ENCODE assay signal across 31 cellular contexts in the genomic region with DNA sequence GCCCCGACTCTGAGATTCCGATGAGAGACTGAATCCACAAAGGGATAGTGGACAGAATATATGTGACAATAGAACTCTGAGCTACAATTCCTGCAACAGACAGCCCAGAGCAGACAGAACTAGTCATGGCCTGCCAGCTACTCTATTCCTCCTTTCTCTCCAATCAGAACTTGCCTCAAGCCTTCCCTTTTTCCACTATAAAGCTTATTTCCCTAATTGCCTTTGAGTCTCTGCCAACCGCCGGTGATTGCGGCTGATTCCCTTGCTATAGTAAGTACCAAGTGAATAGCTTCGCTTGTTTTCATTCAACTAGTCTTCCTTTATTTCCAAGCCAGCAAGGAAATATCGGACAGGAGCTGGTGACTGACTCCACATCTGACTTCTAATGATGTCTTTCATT.
DNase-seq lines count a peak whose midpoint lies in the region; ATAC-seq and TF ChIP-seq lines count a peak whose summit lies in the region.
"Had no signal": no experiment of that assay in that cellular context is flagged by ENCODE, and none has a peak within 500 bp of the region (broad histone marks: within the 10 kb centered on the region; RNA-seq: fewer than 3 reads in every experiment).

No MANE protein-coding gene starts in this region.

- H3K4me3 ChIP-seq in brain microvascular endothelial cell (ENCODE audit: low read depth, low read length) = no peak overlapping the region
- H3K4me3 ChIP-seq: cardiac muscle cell, coronary artery, suprapubic skin had no signal

- TF ChIP-seq CTCF in brain microvascular endothelial cell (IDR thresholded peaks at IDR 0.05; ENCODE audit: low read depth, low read length, missing control alignments) = no peak

- H3K27me3 ChIP-seq in brain microvascular endothelial cell (replicated peaks) = no peaks in the 10 kb centered on the region
- H3K27me3 ChIP-seq: cardiac muscle cell, suprapubic skin had no signal

- H3K36me3 ChIP-seq in brain microvascular endothelial cell (replicated peaks) = no peaks in the 10 kb centered on the region
- H3K36me3 ChIP-seq: cardiac muscle cell, suprapubic skin had no signal

- no peak overlapping the region for H3K27ac ChIP-seq in brain microvascular endothelial cell
- H3K27ac ChIP-seq: 22Rv1, cardiac muscle cell, coronary artery, epithelial cell of prostate, suprapubic skin had no signal

- DNase-seq in NCI-H748 (lab: John Stamatoyannopoulos, UW; ENCODE audit: unreplicated experiment) (peak; percentile 3), NCI-H748 treated with DMSO at 0.1 percent for 48 hours (lab: John Stamatoyannopoulos, UW) (no peak), NCI-H526 treated with DMSO at 0.1 percent for 48 hours (lab: John Stamatoyannopoulos, UW) (peak; percentile 64), renal cortical epithelial cell (ENCODE audit: low read depth) (peak; percentile 12), T1000 (lab: John Stamatoyannopoulos, UW) (no peak), brain microvascular endothelial cell (no peak), UCSD-AML1 (lab: John Stamatoyannopoulos, UW; ENCODE audit: unreplicated experiment) (no peak)
- DNase-seq: activated CD4-positive, alpha-beta T cell treated with anti-CD3 and anti-CD28 coated beads for 4 hours; activated CD8-positive, alpha-beta memory T cell treated with anti-CD3 and anti-CD28 coated beads for 24 hours; activated T-cell treated with anti-CD3 and anti-CD28 coated beads for 4 hours; effector CD8-positive, alpha-beta T cell; glutamatergic neuron; GOT3; HFFc6; IMR-90; kidney; naive thymus-derived CD8-positive, alpha-beta T cell; NCI-H1694 treated with DMSO at 0.1 percent for 48 hours; NCI-H2171 treated with DMSO at 0.1 percent for 48 hours; NCI-H510A; Right ventricle myocardium superior; stimulated activated CD4-positive, alpha-beta T cell treated with anti-CD3 and anti-CD28 coated beads, Interleukin-15, amount 100 ng/mL, for 24 hours had no signal

- in situ Hi-C loops in brain microvascular endothelial cell (cut with HindIII; ENCODE audit: low pct_ligation_motif_present, low sequenced_read_pairs) = no loop called here

- ATAC-seq in esophagus mucosa = peak; percentile 57
- ATAC-seq: activated naive CD4-positive, alpha-beta T cell treated with anti-CD3 and anti-CD28 coated beads, Interleukin-2, amount 50 U/mL, for 72 hours; naive thymus-derived CD8-positive, alpha-beta T cell; Panc1; stimulated activated effector memory CD8-positive, alpha-beta T cell treated with anti-CD3 and anti-CD28 coated beads, Interleukin-12 subunit alpha, Interleukin-12 subunit beta, amount 100 ng/mL, for 72 hours had no signal

Comparison
In these comparisons a context has a peak if more than half of its experiments do, and no peak if none do; other contexts are left out.
1. DNase-seq: peak in NCI-H748 (single experiment), NCI-H526 treated with DMSO at 0.1 percent for 48 hours (single experiment) and renal cortical epithelial cell (single experiment); none in NCI-H748 treated with DMSO at 0.1 percent for 48 hours (single experiment), T1000 (single experiment), brain microvascular endothelial cell (single experiment) and UCSD-AML1 (single experiment).